8 cellular contexts compared by ENCODE assay signal in the genomic region with DNA sequence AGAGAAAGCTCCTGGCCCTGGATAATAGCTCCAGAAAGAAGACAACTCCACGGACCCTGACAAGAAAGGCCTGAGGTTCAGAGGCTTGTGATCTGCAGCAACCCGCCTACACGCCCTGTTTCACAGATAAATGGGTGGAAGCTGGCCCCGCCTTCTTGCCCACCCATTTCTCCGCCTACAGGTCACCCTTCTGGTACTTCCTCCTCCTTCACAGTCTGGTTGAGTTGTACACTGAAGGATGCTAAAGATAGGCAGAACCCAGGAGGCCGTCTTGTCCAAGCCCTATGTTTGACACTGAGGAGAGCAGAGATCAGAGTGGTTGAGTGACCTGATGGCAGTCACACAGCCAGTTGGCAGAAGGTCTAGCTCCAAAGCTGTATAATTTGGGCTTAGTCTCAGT. TPM values are rescaled to one million over a fixed set of nuclear protein-coding genes. Genes with fewer than 3 reads are reported as not detected.
DNase-seq lines count a peak whose midpoint lies in the region; ATAC-seq, FAIRE-seq and TF ChIP-seq lines count a peak whose summit lies in the region.

No MANE protein-coding gene starts in this region.

- H3K4me3 ChIP-seq in kidney (ENCODE audit: low read length in 2 of 2): no peak overlapping the region

- H3K9me3 Mint-ChIP-seq in WTC11: no peaks in the 10 kb centered on the region

- H3K4me1 Mint-ChIP-seq in WTC11: 0 out of 2 replicates have a peak, but pooled peaks cover 11% of the 10 kb centered on the region

- DNase-seq in GM13976 (ENCODE audit: low spot score) (peak; percentile 87), WTC11 (ENCODE audit: low spot score) (peak; percentile 31), iPS-NIHi7 (ENCODE audit: extremely low spot score) (peak; percentile 60), NCI-H446 (lab: John Stamatoyannopoulos, UW) (no peak), kidney (no peak), foreskin keratinocyte (no peak), substantia nigra (lab: John Stamatoyannopoulos, UW) (no peak)

- H3K36me3 Mint-ChIP-seq in WTC11: no peaks in the 10 kb centered on the region

- no peak overlapping the region for H3K27ac ChIP-seq in kidney (ENCODE audit: low read depth in 2 of 2, low read length in 2 of 2)
- H3K27ac ChIP-seq in foreskin keratinocyte: no peak overlapping the region
- H3K27ac ChIP-seq in substantia nigra (ENCODE audit: low read depth, low read length, poor library complexity, severe bottlenecking): no peak overlapping the region

- POLR2A ChIA-PET in WTC11 (lab: Charles Lee): no interaction called here

- ATAC-seq in HG02884 (IDR thresholded peaks at IDR 0.05; ENCODE audit: unreplicated experiment): peak; percentile 72
- ATAC-seq in WTC11: peak; percentile 72
- no peak for ATAC-seq in foreskin keratinocyte

- H3K4me1 ChIP-seq in kidney (ENCODE audit: control insufficient read depth in 1 of 2, insufficient read depth in 1 of 2, low read depth in 1 of 2, low read length in 2 of 2) (no peaks in the 10 kb centered on the region), foreskin keratinocyte (no peaks in the 10 kb centered on the region)

- no peak overlapping the region for H3K9ac ChIP-seq in kidney (ENCODE audit: low read length in 2 of 2)

- no peaks in the 10 kb centered on the region for H3K36me3 ChIP-seq in kidney (ENCODE audit: control insufficient read depth in 1 of 2, insufficient read depth in 2 of 2, low read length in 2 of 2)

- H3K27me3 ChIP-seq in foreskin keratinocyte: peaks cover 4% of the 10 kb centered on the region

- in situ Hi-C loops in GM13976 (cut with MboI; ENCODE audit: low sequenced_read_pairs, unreplicated experiment): no loop called here

- CTCF ChIA-PET in WTC11 (lab: Charles Lee): interaction anchor here (1.0 to 2.7 kb wide), 14 partner anchors 10 to 452 kb away, joined by 3 to 9 read pairs (median 4); a partner anchor contains a TSS

- H3K4me3 Mint-ChIP-seq in WTC11: no peak overlapping the region

- FAIRE-seq in kidney (lab: Jason Lieb, UNC): no peak

- no peaks in the 10 kb centered on the region for H3K9me3 ChIP-seq in kidney (ENCODE audit: control insufficient read depth in 1 of 2, low read length in 2 of 2)

- intact Hi-C loops in kidney (cut with DNase I): no loop called here

- H3K27ac Mint-ChIP-seq in WTC11: no peak overlapping the region

- H3K27me3 Mint-ChIP-seq in WTC11 (ENCODE audit: low read depth): peaks cover 26% of the 10 kb centered on the region

- TF ChIP-seq CTCF in GM13976 (IDR thresholded peaks at IDR 0.05; ENCODE audit: borderline replicate concordance, control extremely low read depth, extremely low read depth, insufficient read depth, missing control alignments) (no peak), WTC11 (IDR thresholded peaks at IDR 0.05) (no peak), kidney (IDR thresholded peaks at IDR 0.05; ENCODE audit: borderline replicate concordance, extremely low read depth, insufficient read depth) (no peak), foreskin keratinocyte (conservative IDR thresholded peaks at IDR 0.05) (no peak)

TF ChIP-seq in WTC11, 78 proteins besides CTCF, POLR2A, EP300 and RAD21:
- TF ChIP-seq, protein P1, sequence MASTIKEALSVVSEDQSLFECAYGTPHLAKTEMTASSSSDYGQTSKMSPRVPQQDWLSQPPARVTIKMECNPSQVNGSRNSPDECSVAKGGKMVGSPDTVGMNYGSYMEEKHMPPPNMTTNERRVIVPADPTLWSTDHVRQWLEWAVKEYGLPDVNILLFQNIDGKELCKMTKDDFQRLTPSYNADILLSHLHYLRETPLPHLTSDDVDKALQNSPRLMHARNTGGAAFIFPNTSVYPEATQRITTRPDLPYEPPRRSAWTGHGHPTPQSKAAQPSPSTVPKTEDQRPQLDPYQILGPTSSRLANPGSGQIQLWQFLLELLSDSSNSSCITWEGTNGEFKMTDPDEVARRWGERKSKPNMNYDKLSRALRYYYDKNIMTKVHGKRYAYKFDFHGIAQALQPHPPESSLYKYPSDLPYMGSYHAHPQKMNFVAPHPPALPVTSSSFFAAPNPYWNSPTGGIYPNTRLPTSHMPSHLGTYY (CRISPR knock-in tag; IDR thresholded peaks at IDR 0.05): no peak
- TF ChIP-seq, protein P2, sequence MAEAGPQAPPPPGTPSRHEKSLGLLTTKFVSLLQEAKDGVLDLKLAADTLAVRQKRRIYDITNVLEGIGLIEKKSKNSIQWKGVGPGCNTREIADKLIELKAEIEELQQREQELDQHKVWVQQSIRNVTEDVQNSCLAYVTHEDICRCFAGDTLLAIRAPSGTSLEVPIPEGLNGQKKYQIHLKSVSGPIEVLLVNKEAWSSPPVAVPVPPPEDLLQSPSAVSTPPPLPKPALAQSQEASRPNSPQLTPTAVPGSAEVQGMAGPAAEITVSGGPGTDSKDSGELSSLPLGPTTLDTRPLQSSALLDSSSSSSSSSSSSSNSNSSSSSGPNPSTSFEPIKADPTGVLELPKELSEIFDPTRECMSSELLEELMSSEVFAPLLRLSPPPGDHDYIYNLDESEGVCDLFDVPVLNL (CRISPR knock-in tag; IDR thresholded peaks at IDR 0.05; ENCODE audit: borderline replicate concordance, low read depth): no peak
- TF ChIP-seq, protein P3, sequence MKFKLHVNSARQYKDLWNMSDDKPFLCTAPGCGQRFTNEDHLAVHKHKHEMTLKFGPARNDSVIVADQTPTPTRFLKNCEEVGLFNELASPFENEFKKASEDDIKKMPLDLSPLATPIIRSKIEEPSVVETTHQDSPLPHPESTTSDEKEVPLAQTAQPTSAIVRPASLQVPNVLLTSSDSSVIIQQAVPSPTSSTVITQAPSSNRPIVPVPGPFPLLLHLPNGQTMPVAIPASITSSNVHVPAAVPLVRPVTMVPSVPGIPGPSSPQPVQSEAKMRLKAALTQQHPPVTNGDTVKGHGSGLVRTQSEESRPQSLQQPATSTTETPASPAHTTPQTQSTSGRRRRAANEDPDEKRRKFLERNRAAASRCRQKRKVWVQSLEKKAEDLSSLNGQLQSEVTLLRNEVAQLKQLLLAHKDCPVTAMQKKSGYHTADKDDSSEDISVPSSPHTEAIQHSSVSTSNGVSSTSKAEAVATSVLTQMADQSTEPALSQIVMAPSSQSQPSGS (CRISPR knock-in tag; IDR thresholded peaks at IDR 0.05; ENCODE audit: borderline replicate concordance, low read depth): no peak

RNA-seq across cellular contexts. Expression of a gene that starts 34.2 kb away (rescaled TPM):
- total RNA-seq in WTC11 (2021) (1.3 to 2.6 TPM (median 1.3 TPM) in 3 replicates), kidney (0.91 TPM), foreskin keratinocyte (0.32 and 1.5 TPM in 2 replicates)
- polyA plus RNA-seq in kidney (ENCODE audit: insufficient read depth, low read depth, low replicate concordance) (1.5 TPM), foreskin keratinocyte (0.18 and 1.0 TPM in 2 replicates)

Comparison
In these comparisons a context has a peak if more than half of its experiments do, and no peak if none do; other contexts are left out.
1. DNase-seq: peak in GM13976 (single experiment), WTC11 (single experiment) and iPS-NIHi7 (single experiment); none in NCI-H446 (0 of 2), kidney (single experiment), foreskin keratinocyte (0 of 2) and substantia nigra (0 of 49).